Comparison of ENCODE assay signal across 1 cellular context in genomic region chr11:568306-569259, GRCh38.
TF ChIP-seq lines count a peak whose summit lies in the region.

No MANE protein-coding gene starts in this region.

TF ChIP-seq in WTC11, 78 proteins besides CTCF, POLR2A, EP300 and RAD21 (continued from another document and continues in another):
- TF ChIP-seq, protein P1, sequence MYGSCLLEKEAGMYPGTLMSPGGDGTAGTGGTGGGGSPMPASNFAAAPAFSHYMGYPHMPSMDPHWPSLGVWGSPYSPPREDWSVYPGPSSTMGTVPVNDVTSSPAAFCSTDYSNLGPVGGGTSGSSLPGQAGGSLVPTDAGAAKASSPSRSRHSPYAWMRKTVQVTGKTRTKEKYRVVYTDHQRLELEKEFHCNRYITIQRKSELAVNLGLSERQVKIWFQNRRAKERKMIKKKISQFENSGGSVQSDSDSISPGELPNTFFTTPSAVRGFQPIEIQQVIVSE (CRISPR knock-in tag; IDR thresholded peaks at IDR 0.05; ENCODE audit: borderline replicate concordance), result no peak
- TF ChIP-seq RELA (CRISPR knock-in tag; IDR thresholded peaks at IDR 0.05; ENCODE audit: borderline replicate concordance) (no peak), PRRX2 (CRISPR knock-in tag; IDR thresholded peaks at IDR 0.05) (no peak; the same call in 1 of the 2 replicates), ZBTB21 (CRISPR knock-in tag; IDR thresholded peaks at IDR 0.05; ENCODE audit: borderline replicate concordance) (no peak), ATF1 (CRISPR knock-in tag; IDR thresholded peaks at IDR 0.05) (no peak), AFF4 (CRISPR knock-in tag; IDR thresholded peaks at IDR 0.05; ENCODE audit: borderline replicate concordance) (no peak), ZMAT4 (CRISPR knock-in tag; IDR thresholded peaks at IDR 0.05) (no peak), IRF2 (CRISPR knock-in tag; IDR thresholded peaks at IDR 0.05; ENCODE audit: borderline replicate concordance, low read depth) (no peak), CREB1 (CRISPR knock-in tag; IDR thresholded peaks at IDR 0.05) (no peak), E2F1 (CRISPR knock-in tag; IDR thresholded peaks at IDR 0.05) (no peak), ZNF232 (CRISPR knock-in tag; IDR thresholded peaks at IDR 0.05) (no peak), RORB (CRISPR knock-in tag; IDR thresholded peaks at IDR 0.05) (no peak), FOXK1 (CRISPR knock-in tag; IDR thresholded peaks at IDR 0.05) (no peak; the same call in 1 of the 2 replicates), KAT7 (CRISPR knock-in tag; IDR thresholded peaks at IDR 0.05; ENCODE audit: borderline replicate concordance) (no peak; the same call in 1 of the 2 replicates), MAX (CRISPR knock-in tag; IDR thresholded peaks at IDR 0.05) (no peak), TP53 (CRISPR knock-in tag; IDR thresholded peaks at IDR 0.05) (no peak; the same call in 1 of the 2 replicates), PREB (CRISPR knock-in tag; IDR thresholded peaks at IDR 0.05; ENCODE audit: borderline replicate concordance) (no peak), FOXJ3 (CRISPR knock-in tag; IDR thresholded peaks at IDR 0.05; ENCODE audit: borderline replicate concordance) (no peak), CREM (CRISPR knock-in tag; IDR thresholded peaks at IDR 0.05) (peak; percentile 55; the same call in 1 of the 2 replicates), NFE2L1 (CRISPR knock-in tag; IDR thresholded peaks at IDR 0.05) (no peak), GTF2I (CRISPR knock-in tag; conservative IDR thresholded peaks at IDR 0.05) (no peak), MXD4 (CRISPR knock-in tag; IDR thresholded peaks at IDR 0.05; ENCODE audit: borderline replicate concordance) (no peak), TCF7 (CRISPR knock-in tag; IDR thresholded peaks at IDR 0.05; ENCODE audit: low read depth) (no peak), ZNF396 (CRISPR knock-in tag; IDR thresholded peaks at IDR 0.05; ENCODE audit: borderline replicate concordance) (no peak), CBFB (CRISPR knock-in tag; IDR thresholded peaks at IDR 0.05; ENCODE audit: low read depth) (0 out of 2 replicates have a peak, but pooled peaks have one; percentile 33), ZNF671 (CRISPR knock-in tag; IDR thresholded peaks at IDR 0.05) (no peak), ZSCAN18 (CRISPR knock-in tag; IDR thresholded peaks at IDR 0.05) (no peak)
- TF ChIP-seq, protein P2, sequence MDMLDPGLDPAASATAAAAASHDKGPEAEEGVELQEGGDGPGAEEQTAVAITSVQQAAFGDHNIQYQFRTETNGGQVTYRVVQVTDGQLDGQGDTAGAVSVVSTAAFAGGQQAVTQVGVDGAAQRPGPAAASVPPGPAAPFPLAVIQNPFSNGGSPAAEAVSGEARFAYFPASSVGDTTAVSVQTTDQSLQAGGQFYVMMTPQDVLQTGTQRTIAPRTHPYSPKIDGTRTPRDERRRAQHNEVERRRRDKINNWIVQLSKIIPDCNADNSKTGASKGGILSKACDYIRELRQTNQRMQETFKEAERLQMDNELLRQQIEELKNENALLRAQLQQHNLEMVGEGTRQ (CRISPR knock-in tag; IDR thresholded peaks at IDR 0.05), result no peak
- TF ChIP-seq, protein P3, sequence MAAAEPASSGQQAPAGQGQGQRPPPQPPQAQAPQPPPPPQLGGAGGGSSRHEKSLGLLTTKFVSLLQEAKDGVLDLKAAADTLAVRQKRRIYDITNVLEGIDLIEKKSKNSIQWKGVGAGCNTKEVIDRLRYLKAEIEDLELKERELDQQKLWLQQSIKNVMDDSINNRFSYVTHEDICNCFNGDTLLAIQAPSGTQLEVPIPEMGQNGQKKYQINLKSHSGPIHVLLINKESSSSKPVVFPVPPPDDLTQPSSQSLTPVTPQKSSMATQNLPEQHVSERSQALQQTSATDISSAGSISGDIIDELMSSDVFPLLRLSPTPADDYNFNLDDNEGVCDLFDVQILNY (CRISPR knock-in tag; IDR thresholded peaks at IDR 0.05), result 0 out of 2 replicates have a peak, but pooled peaks have one; percentile 38
- TF ChIP-seq, protein P4, sequence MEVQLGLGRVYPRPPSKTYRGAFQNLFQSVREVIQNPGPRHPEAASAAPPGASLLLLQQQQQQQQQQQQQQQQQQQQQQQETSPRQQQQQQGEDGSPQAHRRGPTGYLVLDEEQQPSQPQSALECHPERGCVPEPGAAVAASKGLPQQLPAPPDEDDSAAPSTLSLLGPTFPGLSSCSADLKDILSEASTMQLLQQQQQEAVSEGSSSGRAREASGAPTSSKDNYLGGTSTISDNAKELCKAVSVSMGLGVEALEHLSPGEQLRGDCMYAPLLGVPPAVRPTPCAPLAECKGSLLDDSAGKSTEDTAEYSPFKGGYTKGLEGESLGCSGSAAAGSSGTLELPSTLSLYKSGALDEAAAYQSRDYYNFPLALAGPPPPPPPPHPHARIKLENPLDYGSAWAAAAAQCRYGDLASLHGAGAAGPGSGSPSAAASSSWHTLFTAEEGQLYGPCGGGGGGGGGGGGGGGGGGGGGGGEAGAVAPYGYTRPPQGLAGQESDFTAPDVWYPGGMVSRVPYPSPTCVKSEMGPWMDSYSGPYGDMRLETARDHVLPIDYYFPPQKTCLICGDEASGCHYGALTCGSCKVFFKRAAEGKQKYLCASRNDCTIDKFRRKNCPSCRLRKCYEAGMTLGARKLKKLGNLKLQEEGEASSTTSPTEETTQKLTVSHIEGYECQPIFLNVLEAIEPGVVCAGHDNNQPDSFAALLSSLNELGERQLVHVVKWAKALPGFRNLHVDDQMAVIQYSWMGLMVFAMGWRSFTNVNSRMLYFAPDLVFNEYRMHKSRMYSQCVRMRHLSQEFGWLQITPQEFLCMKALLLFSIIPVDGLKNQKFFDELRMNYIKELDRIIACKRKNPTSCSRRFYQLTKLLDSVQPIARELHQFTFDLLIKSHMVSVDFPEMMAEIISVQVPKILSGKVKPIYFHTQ (CRISPR knock-in tag; IDR thresholded peaks at IDR 0.05), result no peak
- TF ChIP-seq, protein P5, sequence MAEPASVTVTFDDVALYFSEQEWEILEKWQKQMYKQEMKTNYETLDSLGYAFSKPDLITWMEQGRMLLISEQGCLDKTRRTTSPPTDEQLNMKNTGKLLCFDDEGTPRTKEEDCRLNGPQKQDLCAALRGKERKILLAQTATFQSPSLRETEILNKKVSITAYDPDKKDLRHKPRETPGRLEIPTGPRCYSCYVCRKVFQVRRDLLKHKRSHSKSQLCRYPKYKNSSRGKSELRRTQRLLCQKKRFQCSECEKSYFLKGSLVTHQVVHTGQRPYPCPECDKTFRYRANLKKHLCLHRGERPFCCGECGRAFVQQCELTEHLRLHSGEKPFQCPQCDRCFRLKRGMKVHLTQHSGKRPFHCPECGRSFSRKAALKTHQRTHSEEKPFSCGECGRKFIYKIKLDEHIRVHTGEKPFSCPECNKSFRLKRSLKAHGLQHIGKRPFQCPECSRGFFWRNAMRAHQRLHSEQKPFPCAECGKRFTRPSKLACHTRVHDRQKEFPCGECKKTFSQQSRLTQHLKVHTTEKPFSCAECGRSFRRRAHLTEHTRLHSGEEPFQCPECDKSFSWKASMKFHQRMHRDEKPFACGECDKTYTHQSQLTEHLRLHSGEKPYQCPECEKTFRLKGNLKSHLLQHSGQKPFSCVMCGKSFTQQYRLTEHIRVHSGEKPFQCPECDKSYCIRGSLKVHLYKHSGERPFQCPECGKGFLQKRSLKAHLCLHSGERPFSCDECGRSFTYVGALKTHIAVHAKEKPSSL (CRISPR knock-in tag; conservative IDR thresholded peaks at IDR 0.05), result no peak
- TF ChIP-seq, protein P6, sequence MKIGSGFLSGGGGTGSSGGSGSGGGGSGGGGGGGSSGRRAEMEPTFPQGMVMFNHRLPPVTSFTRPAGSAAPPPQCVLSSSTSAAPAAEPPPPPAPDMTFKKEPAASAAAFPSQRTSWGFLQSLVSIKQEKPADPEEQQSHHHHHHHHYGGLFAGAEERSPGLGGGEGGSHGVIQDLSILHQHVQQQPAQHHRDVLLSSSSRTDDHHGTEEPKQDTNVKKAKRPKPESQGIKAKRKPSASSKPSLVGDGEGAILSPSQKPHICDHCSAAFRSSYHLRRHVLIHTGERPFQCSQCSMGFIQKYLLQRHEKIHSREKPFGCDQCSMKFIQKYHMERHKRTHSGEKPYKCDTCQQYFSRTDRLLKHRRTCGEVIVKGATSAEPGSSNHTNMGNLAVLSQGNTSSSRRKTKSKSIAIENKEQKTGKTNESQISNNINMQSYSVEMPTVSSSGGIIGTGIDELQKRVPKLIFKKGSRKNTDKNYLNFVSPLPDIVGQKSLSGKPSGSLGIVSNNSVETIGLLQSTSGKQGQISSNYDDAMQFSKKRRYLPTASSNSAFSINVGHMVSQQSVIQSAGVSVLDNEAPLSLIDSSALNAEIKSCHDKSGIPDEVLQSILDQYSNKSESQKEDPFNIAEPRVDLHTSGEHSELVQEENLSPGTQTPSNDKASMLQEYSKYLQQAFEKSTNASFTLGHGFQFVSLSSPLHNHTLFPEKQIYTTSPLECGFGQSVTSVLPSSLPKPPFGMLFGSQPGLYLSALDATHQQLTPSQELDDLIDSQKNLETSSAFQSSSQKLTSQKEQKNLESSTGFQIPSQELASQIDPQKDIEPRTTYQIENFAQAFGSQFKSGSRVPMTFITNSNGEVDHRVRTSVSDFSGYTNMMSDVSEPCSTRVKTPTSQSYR (CRISPR knock-in tag; IDR thresholded peaks at IDR 0.05), result no peak
- TF ChIP-seq, protein P7, sequence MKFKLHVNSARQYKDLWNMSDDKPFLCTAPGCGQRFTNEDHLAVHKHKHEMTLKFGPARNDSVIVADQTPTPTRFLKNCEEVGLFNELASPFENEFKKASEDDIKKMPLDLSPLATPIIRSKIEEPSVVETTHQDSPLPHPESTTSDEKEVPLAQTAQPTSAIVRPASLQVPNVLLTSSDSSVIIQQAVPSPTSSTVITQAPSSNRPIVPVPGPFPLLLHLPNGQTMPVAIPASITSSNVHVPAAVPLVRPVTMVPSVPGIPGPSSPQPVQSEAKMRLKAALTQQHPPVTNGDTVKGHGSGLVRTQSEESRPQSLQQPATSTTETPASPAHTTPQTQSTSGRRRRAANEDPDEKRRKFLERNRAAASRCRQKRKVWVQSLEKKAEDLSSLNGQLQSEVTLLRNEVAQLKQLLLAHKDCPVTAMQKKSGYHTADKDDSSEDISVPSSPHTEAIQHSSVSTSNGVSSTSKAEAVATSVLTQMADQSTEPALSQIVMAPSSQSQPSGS (CRISPR knock-in tag; IDR thresholded peaks at IDR 0.05; ENCODE audit: borderline replicate concordance, low read depth), result no peak
- TF ChIP-seq, protein P8, sequence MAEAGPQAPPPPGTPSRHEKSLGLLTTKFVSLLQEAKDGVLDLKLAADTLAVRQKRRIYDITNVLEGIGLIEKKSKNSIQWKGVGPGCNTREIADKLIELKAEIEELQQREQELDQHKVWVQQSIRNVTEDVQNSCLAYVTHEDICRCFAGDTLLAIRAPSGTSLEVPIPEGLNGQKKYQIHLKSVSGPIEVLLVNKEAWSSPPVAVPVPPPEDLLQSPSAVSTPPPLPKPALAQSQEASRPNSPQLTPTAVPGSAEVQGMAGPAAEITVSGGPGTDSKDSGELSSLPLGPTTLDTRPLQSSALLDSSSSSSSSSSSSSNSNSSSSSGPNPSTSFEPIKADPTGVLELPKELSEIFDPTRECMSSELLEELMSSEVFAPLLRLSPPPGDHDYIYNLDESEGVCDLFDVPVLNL (CRISPR knock-in tag; IDR thresholded peaks at IDR 0.05; ENCODE audit: borderline replicate concordance, low read depth), result no peak
